ENCODE assay signal across 8 cellular contexts in the genomic region with DNA sequence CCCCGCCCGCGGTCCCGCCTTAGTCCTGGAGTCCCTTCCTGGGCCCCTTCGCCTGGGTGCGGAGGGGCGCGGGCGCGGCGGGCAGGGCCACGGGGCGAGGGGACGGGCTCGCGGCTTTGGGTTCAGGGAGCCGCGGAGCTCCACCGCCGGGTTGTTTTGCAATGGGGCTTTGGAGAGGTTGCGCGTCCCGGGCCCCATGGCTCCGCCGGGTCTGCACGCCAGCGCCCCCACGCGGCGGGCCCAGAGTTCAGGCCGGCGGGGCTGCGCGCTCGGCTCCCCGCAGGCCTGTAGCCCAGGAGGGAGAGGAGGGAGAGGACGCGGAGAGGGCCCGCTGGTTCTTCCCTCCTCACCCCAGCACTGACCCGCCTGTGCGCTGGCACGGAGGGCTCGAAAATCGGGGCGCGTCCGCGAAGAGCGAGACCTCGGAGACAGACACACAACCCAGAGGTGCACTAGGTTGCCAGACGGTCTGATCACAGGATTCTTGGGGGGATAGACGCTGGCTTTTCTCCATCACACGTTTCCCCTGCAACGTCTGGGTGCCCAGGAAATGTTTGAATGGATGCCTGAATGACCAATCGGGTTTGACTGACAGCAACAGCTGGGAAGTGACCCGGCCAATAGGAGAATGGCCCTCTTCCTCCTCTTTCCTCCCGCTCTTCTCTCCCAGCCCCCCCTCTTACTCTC. TPM values are rescaled to one million over a fixed set of nuclear protein-coding genes. Genes with fewer than 3 reads are reported as not detected.
DNase-seq lines count a peak whose midpoint lies in the region; FAIRE-seq and TF ChIP-seq lines count a peak whose summit lies in the region.

No MANE protein-coding gene starts in this region.

- H3K4me1 ChIP-seq in adrenal gland (replicated peaks in 1 of 2) (peaks cover 13 to 27% of the 10 kb centered on the region in 2 donors), iPS-15b (ENCODE audit: control insufficient read depth, insufficient read depth, low read length) (no peaks in the 10 kb centered on the region), small intestine (ENCODE audit: control insufficient read depth in 2 of 2, insufficient read depth in 1 of 2, low read depth in 1 of 2, low read length in 1 of 2) (peaks cover 2 to 4% of the 10 kb centered on the region in 2 donors)

- peaks cover 51% of the 10 kb centered on the region for H3K27me3 ChIP-seq in adrenal gland
- H3K27me3 ChIP-seq in iPS-15b (ENCODE audit: control insufficient read depth, insufficient read depth, low read length), result peaks cover 80% of the 10 kb centered on the region
- H3K27me3 ChIP-seq in small intestine (ENCODE audit: control insufficient read depth in 2 of 2, insufficient read depth in 2 of 2, low read length in 2 of 2), result peaks cover 31 to 48% of the 10 kb centered on the region in 2 donors

- 3 to 34% (median 12%) methylated on average over 4 to 57 of the region's 57 CpGs for WGBS in adrenal gland, 4 donors
- WGBS in small intestine, 3 donors, result 3 to 9% (median 4%) methylated on average over 29 to 57 of the region's 57 CpGs

- FAIRE-seq in small intestine (lab: Jason Lieb, UNC), result no peak

- TF ChIP-seq POLR2A in adrenal gland (IDR thresholded peaks at IDR 0.05), result no peak

- intact Hi-C loops in adrenal gland (cut with DNase I), result no loop called here

- no peaks in the 10 kb centered on the region for H3K36me3 ChIP-seq in adrenal gland (replicated peaks in 1 of 2)
- no peaks in the 10 kb centered on the region for H3K36me3 ChIP-seq in iPS-15b (ENCODE audit: control insufficient read depth, insufficient read depth, low read length)
- no peaks in the 10 kb centered on the region for H3K36me3 ChIP-seq in small intestine (ENCODE audit: control insufficient read depth in 2 of 2, insufficient read depth in 2 of 2, low read length in 2 of 2)

- H3K9ac ChIP-seq in iPS-15b (ENCODE audit: low read depth, low read length), result no peak overlapping the region

- H3K9me3 ChIP-seq in adrenal gland (replicated peaks in 1 of 3), result no peaks in the 10 kb centered on the region
- no peaks in the 10 kb centered on the region for H3K9me3 ChIP-seq in iPS-15b (ENCODE audit: control insufficient read depth, insufficient read depth, low read length)
- H3K9me3 ChIP-seq in small intestine (ENCODE audit: control insufficient read depth, low read depth), result no peaks in the 10 kb centered on the region

- peak overlapping the region; percentile 20; the same call in 1 of the 2 replicates for H3K4me3 ChIP-seq in Jurkat, Clone E6-1 (ENCODE audit: low read length)
- H3K4me3 ChIP-seq in adrenal gland, result peak overlapping the region in 1 of 4 donors; percentile 47
- H3K4me3 ChIP-seq in iPS-15b (ENCODE audit: low read depth, low read length), result peak overlapping the region; percentile 81
- peak overlapping the region in 1 of 2 donors; percentile 9 for H3K4me3 ChIP-seq in small intestine (ENCODE audit: low read depth in 1 of 2, low read length in 2 of 2)

- DNase-seq in DMS79 (lab: John Stamatoyannopoulos, UW) (peak; percentile 9), adrenal gland (peak in 4 of 7 donors; percentile 24 to 65 (median 50)), small intestine (peak; percentile 18), mesenteric fat pad (ENCODE audit: low spot score) (no peak), ureter (ENCODE audit: low spot score) (no peak), RPMI8226 (no peak)
- DNase-seq in Jurkat, Clone E6-1 (ENCODE audit: low read depth, low spot score), result peak; percentile 5

- H3K27ac ChIP-seq in adrenal gland, result no peak overlapping the region
- H3K27ac ChIP-seq in small intestine (ENCODE audit: low read depth in 1 of 2, low read length in 1 of 2), result no peak overlapping the region

- TF ChIP-seq CTCF in adrenal gland (IDR thresholded peaks at IDR 0.05), result peak in 3 of 6 experiments; percentile 23 to 60 (median 58)

RNA-seq across cellular contexts. Expression of gene SIX2, which starts 4.9 kb away (rescaled TPM):
- polyA plus RNA-seq in Jurkat, Clone E6-1 (2012; ENCODE audit: insufficient read depth, insufficient read length), result not detected
- under 1 TPM in 5 of 8 donors, not detected in 3; 0.11 to 0.36 (median 0.14) TPM for total RNA-seq in adrenal gland
- polyA plus RNA-seq in adrenal gland, result under 1 TPM in 1 of 3 donors, not detected in 2; 0.40 TPM
- under 1 TPM in 1 of 3 donors, not detected in 2; 0.12 TPM for polyA plus RNA-seq in small intestine
- 2.3 TPM for total RNA-seq in mesenteric fat pad
- 1.2 TPM for total RNA-seq in ureter

Comparison
In these comparisons a context has a peak if more than half of its experiments do, and no peak if none do; other contexts are left out.
1. DNase-seq: peak in DMS79 (single experiment), Jurkat, Clone E6-1 (single experiment), adrenal gland (4 of 7) and small intestine (single experiment); none in mesenteric fat pad (single experiment), ureter (single experiment) and RPMI8226 (single experiment).